ENCODE assay signal across 19 cellular contexts in genomic region chr15:92952451-92952850, GRCh38.
"Had no signal": no experiment of that assay in that cellular context is flagged by ENCODE, and none has a peak within 500 bp of the region (broad histone marks: within the 10 kb centered on the region; RNA-seq: fewer than 3 reads in every experiment).

No MANE protein-coding gene starts in this region.

- H3K4me3 Mint-ChIP-seq: memory B cell; natural killer cell treated with Interleukin-12 subunit alpha and Interleukin-12 subunit beta and Interleukin-15 and Interleukin-18, amount 100 ng/mL, for 72 hours had no signal

- H3K27me3 ChIP-seq: colonic mucosa, hepatocyte, suprapubic skin, tibial artery, upper lobe of right lung had no signal

- H3K9me3 ChIP-seq: colonic mucosa had no signal

- H3K27ac Mint-ChIP-seq: memory B cell had no signal

- H3K27me3 Mint-ChIP-seq: memory B cell; natural killer cell treated with Interleukin-12 subunit alpha and Interleukin-12 subunit beta and Interleukin-15 and Interleukin-18, amount 100 ng/mL, for 72 hours had no signal

- DNase-seq: cerebellar nuclear complex; colonic mucosa; dermis blood vessel endothelial cell; foreskin melanocyte; head of caudate nucleus; kidney; left cardiac atrium; left ventricle myocardium inferior; lower lobe of right lung; midbrain; small intestine; stimulated activated CD4-positive, alpha-beta T cell treated with anti-CD3 and anti-CD28 coated beads, Interleukin-2, amount 100 ng/mL, for 48 hours; stimulated activated naive CD8-positive, alpha-beta T cell treated with anti-CD3 and anti-CD28 coated beads, Interleukin-15, Interleukin-2, amounts not matched to agents 100 U/mL and 50 U/mL, for 24 hours; tibial artery; upper lobe of right lung had no signal

- H3K4me1 ChIP-seq: colonic mucosa, suprapubic skin, upper lobe of right lung had no signal

- H3K27ac ChIP-seq: colonic mucosa, suprapubic skin, upper lobe of right lung had no signal

- H3K4me3 ChIP-seq: colonic mucosa, hepatocyte, left ventricle myocardium inferior, lower lobe of right lung, suprapubic skin, tibial artery, upper lobe of right lung had no signal

- ATAC-seq: left cardiac atrium; natural killer cell treated with Interleukin-12 subunit alpha and Interleukin-12 subunit beta and Interleukin-15 and Interleukin-18, amount 100 ng/mL, for 72 hours; stimulated activated naive CD8-positive, alpha-beta T cell treated with anti-CD3 and anti-CD28 coated beads, Interleukin-15, Interleukin-2, amounts not matched to agents 100 U/mL and 50 U/mL, for 24 hours; upper lobe of right lung had no signal
